In genomic region chr20:61734733-61735502, GRCh38 we compare ENCODE assay signal across 26 cellular contexts.
"Had no signal": no experiment of that assay in that cellular context is flagged by ENCODE, and none has a peak within 500 bp of the region (broad histone marks: within the 10 kb centered on the region; RNA-seq: fewer than 3 reads in every experiment).

No MANE protein-coding gene starts in this region.

- H3K9me3 ChIP-seq: ascending aorta, SJSA1 had no signal

- H3K36me3 ChIP-seq: ascending aorta, brain microvascular endothelial cell, cardiac muscle cell, SJSA1 had no signal

- H3K9me3 Mint-ChIP-seq: activated naive CD4-positive, alpha-beta T cell treated with anti-CD3 and anti-CD28 coated beads, Interleukin-2, amount 50 U/mL, for 24 hours; activated T-cell treated with anti-CD3 and anti-CD28 coated beads, Interleukin-2, amount 50 U/mL, for 24 hours; activated T-helper 1 cell treated with anti-CD3 and anti-CD28 coated beads, Interleukin-12 subunit alpha, Interleukin-12 subunit beta, Interleukin-2, Interleukin-4 antibody, amounts not matched to agents 30 ng/mL and 10 ng/mL and 1 ng/mL, durations not matched to agents 14 hours and 24 hours and 36 hours had no signal

- H3K27ac Mint-ChIP-seq: activated CD8-positive, alpha-beta memory T cell treated with anti-CD3 and anti-CD28 coated beads, Interleukin-2, amount 10 ng/mL, durations not matched to agents 7 days and 5 days; activated naive CD4-positive, alpha-beta T cell treated with anti-CD3 and anti-CD28 coated beads, Interleukin-2, amount 50 U/mL, for 24 hours; activated T-cell treated with anti-CD3 and anti-CD28 coated beads, Interleukin-2, amount 50 U/mL, for 24 hours; activated T-helper 1 cell treated with anti-CD3 and anti-CD28 coated beads, Interleukin-12 subunit alpha, Interleukin-12 subunit beta, Interleukin-2, Interleukin-4 antibody, amounts not matched to agents 30 ng/mL and 10 ng/mL and 1 ng/mL, durations not matched to agents 14 hours and 24 hours and 36 hours had no signal

- H3K36me3 Mint-ChIP-seq: activated CD8-positive, alpha-beta memory T cell treated with anti-CD3 and anti-CD28 coated beads, Interleukin-2, amount 10 ng/mL, durations not matched to agents 7 days and 5 days; activated naive CD4-positive, alpha-beta T cell treated with anti-CD3 and anti-CD28 coated beads, Interleukin-2, amount 50 U/mL, for 24 hours had no signal

- H3K27me3 ChIP-seq: ascending aorta, brain microvascular endothelial cell, cardiac muscle cell had no signal

- H3K4me3 Mint-ChIP-seq: activated CD8-positive, alpha-beta memory T cell treated with anti-CD3 and anti-CD28 coated beads, Interleukin-2, amount 10 ng/mL, durations not matched to agents 7 days and 5 days; activated naive CD4-positive, alpha-beta T cell treated with anti-CD3 and anti-CD28 coated beads, Interleukin-2, amount 50 U/mL, for 24 hours; activated T-cell treated with anti-CD3 and anti-CD28 coated beads, Interleukin-2, amount 50 U/mL, for 24 hours; activated T-helper 1 cell treated with anti-CD3 and anti-CD28 coated beads, Interleukin-12 subunit alpha, Interleukin-12 subunit beta, Interleukin-2, Interleukin-4 antibody, amounts not matched to agents 30 ng/mL and 10 ng/mL and 1 ng/mL, durations not matched to agents 14 hours and 24 hours and 36 hours had no signal

- H3K4me1 Mint-ChIP-seq: activated CD8-positive, alpha-beta memory T cell treated with anti-CD3 and anti-CD28 coated beads, Interleukin-2, amount 10 ng/mL, durations not matched to agents 7 days and 5 days; activated naive CD4-positive, alpha-beta T cell treated with anti-CD3 and anti-CD28 coated beads, Interleukin-2, amount 50 U/mL, for 24 hours had no signal

- H3K4me3 ChIP-seq: ascending aorta, cardiac muscle cell, SJSA1 had no signal

- ATAC-seq: activated CD4-positive, CD25-positive, alpha-beta regulatory T cell treated with anti-CD3 and anti-CD28 coated beads, Interleukin-2, amount 50 U/mL, for 24 hours; activated CD8-positive, alpha-beta memory T cell treated with anti-CD3 and anti-CD28 coated beads, Interleukin-2, amount 10 ng/mL, durations not matched to agents 7 days and 5 days; SK-N-SH treated with all-trans-retinoic acid at 6 μM for 48 hours had no signal

- DNase-seq: activated CD4-positive, alpha-beta T cell treated with anti-CD3 and anti-CD28 coated beads for 48 hours; activated CD4-positive, alpha-beta T cell treated with anti-CD3 and anti-CD28 coated beads, Interleukin-2, amount 50 U/mL, for 48 hours; activated CD8-positive, alpha-beta memory T cell treated with anti-CD3 and anti-CD28 coated beads, Interleukin-2, amount 10 ng/mL, durations not matched to agents 7 days and 5 days; activated effector memory CD4-positive, alpha-beta T cell treated with Interleukin-2 at 50 U/mL for 16 hours; activated naive CD4-positive, alpha-beta T cell; activated T-cell treated with anti-CD3 and anti-CD28 coated beads, Interleukin-2, amount 50 U/mL, for 24 hours; brain microvascular endothelial cell; Kasumi-1; NCI-H1105 treated with DMSO at 0.1 percent for 48 hours; NCI-H1436 treated with DMSO at 0.1 percent for 48 hours; NCI-H187; NCI-H2081; NCI-H510A treated with DMSO at 0.1 percent for 48 hours; NCI-H69; NK-92 treated with Interleukin-12 subunit alpha and Interleukin-12 subunit beta, amount 100 ng/mL, for 24 hours; OCI-M1; RPMI8226; SHP77; SW 1271 had no signal

- H3K27ac ChIP-seq: ascending aorta, brain microvascular endothelial cell, cardiac muscle cell, SJSA1 had no signal

- H3K4me1 ChIP-seq: ascending aorta, SJSA1 had no signal
